ENCODE assay signal across 18 cellular contexts in genomic region chr13:99207511-99207910, GRCh38. TPM values are rescaled to one million over a fixed set of nuclear protein-coding genes. Genes with fewer than 3 reads are reported as not detected.
"Had no signal": no experiment of that assay in that cellular context is flagged by ENCODE, and none has a peak within 500 bp of the region (broad histone marks: within the 10 kb centered on the region; RNA-seq: fewer than 3 reads in every experiment).

No MANE protein-coding gene starts in this region.

- H3K9me3 ChIP-seq: body of pancreas, upper lobe of right lung had no signal

- DNase-seq: activated naive CD4-positive, alpha-beta T cell treated with anti-CD3 and anti-CD28 coated beads, Interleukin-2, amount 50 U/mL, for 16 hours; amygdala; body of pancreas; caudate nucleus; effector CD4-positive, alpha-beta T cell; foreskin keratinocyte; glutamatergic neuron; mesenchymal stem cell; stimulated activated naive CD8-positive, alpha-beta T cell treated with anti-CD3 and anti-CD28 coated beads, Interleukin-15, amount 100 ng/mL, for 72 hours; SW 1271; upper lobe of right lung had no signal

- H3K27me3 Mint-ChIP-seq: stimulated activated naive CD8-positive, alpha-beta T cell treated with anti-CD3 and anti-CD28 coated beads, Interleukin-15, amount 100 ng/mL, for 72 hours had no signal

- H3K27ac Mint-ChIP-seq: activated T-helper 2 cell treated with anti-CD3 and anti-CD28 coated beads, Interferon-gamma antibody, Interleukin-2, Interleukin-4, amounts not matched to agents 10 μg/mL and 5 μg/mL and 100 μg/mL, durations not matched to agents 14 hours and 24 hours and 36 hours had no signal

- ATAC-seq: body of pancreas; foreskin keratinocyte; sciatic nerve; stimulated activated naive CD8-positive, alpha-beta T cell treated with anti-CD3 and anti-CD28 coated beads, Interleukin-15, amount 100 ng/mL, for 72 hours; upper lobe of right lung had no signal

- H3K9me3 Mint-ChIP-seq: activated T-helper 2 cell treated with anti-CD3 and anti-CD28 coated beads, Interferon-gamma antibody, Interleukin-2, Interleukin-4, amounts not matched to agents 10 μg/mL and 5 μg/mL and 100 μg/mL, durations not matched to agents 14 hours and 24 hours and 36 hours; stimulated activated naive CD8-positive, alpha-beta T cell treated with anti-CD3 and anti-CD28 coated beads, Interleukin-15, amount 100 ng/mL, for 72 hours had no signal

RNA-seq across cellular contexts. Expression of gene GPR18, which starts 50.7 kb away (rescaled TPM):
- total RNA-seq: body of pancreas, endothelial cell of umbilical vein, foreskin keratinocyte, osteocyte, pulmonary artery endothelial cell, sciatic nerve, temporal lobe had no signal
- polyA plus RNA-seq: endothelial cell of umbilical vein, foreskin keratinocyte, neural cell had no signal
